In the genomic region with DNA sequence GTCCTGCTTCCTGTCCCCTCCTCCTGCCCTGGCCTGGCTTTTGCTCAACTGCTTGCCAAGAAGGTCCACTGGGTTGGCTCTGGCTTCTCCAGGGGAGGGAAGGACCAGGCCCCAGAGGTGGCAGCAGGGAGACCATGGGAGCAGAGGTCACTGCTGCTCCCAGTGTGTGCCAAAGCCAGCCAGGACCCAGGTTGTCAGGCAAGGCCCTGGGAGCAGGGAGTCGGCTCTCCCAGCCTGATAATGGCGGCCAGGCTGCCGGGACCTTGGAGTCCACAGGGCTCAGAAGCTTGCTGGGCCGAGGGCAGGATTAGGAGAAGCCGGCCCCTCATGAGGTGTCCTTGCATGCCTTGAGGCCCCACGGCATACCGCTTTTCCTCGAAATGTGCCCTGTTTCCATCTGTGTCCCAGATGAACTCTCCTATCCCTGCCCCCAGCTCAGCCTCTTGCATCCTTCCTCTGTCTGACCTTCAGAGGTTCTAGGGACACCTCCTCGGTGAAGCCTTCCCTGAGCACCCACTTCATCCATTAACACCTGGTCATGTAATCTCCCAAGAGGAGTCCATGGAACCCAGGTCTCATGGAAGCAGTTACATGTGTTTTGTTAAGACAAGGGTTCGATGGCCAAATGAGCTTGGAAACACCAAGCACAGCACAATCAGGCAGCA, we compare ENCODE assay signal across 16 cellular contexts.
DNase-seq lines count a peak whose midpoint lies in the region; ATAC-seq and TF ChIP-seq lines count a peak whose summit lies in the region.
"Had no signal": no experiment of that assay in that cellular context is flagged by ENCODE, and none has a peak within 500 bp of the region (broad histone marks: within the 10 kb centered on the region; RNA-seq: fewer than 3 reads in every experiment).

No MANE protein-coding gene starts in this region.

- BruUV-seq in IMR-90 (replicated peaks; lab: Mats Ljungman, UMichigan): no TSS peak

- no peak overlapping the region for H3K9ac ChIP-seq in IMR-90 (ENCODE audit: low read depth, low read length)
- no peak overlapping the region for H3K9ac ChIP-seq in smooth muscle cell (ENCODE audit: low read depth)

- H2AK5ac ChIP-seq in IMR-90 (ENCODE audit: low read depth, low read length): no peak overlapping the region

- no peak overlapping the region for H4K91ac ChIP-seq in IMR-90 (ENCODE audit: insufficient read depth, low read depth, low read length)

- H3K4me1 ChIP-seq in IMR-90 (ENCODE audit: control insufficient read depth, insufficient read depth, low read length) (peaks cover 22% of the 10 kb centered on the region), left lung (peaks cover 11 to 21% of the 10 kb centered on the region in 2 donors), smooth muscle cell (ENCODE audit: low read depth) (peaks cover 11% of the 10 kb centered on the region)

- no peak overlapping the region for H2AFZ ChIP-seq in IMR-90 (replicated peaks; ENCODE audit: low read length, poor library complexity)
- H2AFZ ChIP-seq in smooth muscle cell (ENCODE audit: low read depth): no peak overlapping the region

- no peak overlapping the region for H3K18ac ChIP-seq in IMR-90 (ENCODE audit: low read depth, low read length)

- H2BK5ac ChIP-seq in IMR-90 (ENCODE audit: low read depth, low read length, poor library complexity, severe bottlenecking): no peak overlapping the region

- in situ Hi-C loops in IMR-90 (cut with MboI; ENCODE audit: low sequenced_read_pairs): no loop called here

- ATAC-seq in IMR-90 (ENCODE audit: low read depth) (no peak), left lung (no peak), GM18868 (IDR thresholded peaks at IDR 0.05; ENCODE audit: unreplicated experiment) (no peak)
- ATAC-seq: esophagus mucosa had no signal

- H2BK120ac ChIP-seq in IMR-90 (ENCODE audit: low read depth, low read length): no peak overlapping the region

- no peaks in the 10 kb centered on the region for H3K79me2 ChIP-seq in smooth muscle cell (ENCODE audit: low read depth)

- H3K9me3 ChIP-seq in IMR-90 (ENCODE audit: control insufficient read depth, insufficient read depth, low read length) (no peaks in the 10 kb centered on the region), left lung (no peaks in the 10 kb centered on the region), smooth muscle cell (replicated peaks; ENCODE audit: low read depth) (no peaks in the 10 kb centered on the region)
- H3K9me3 ChIP-seq: BE2C had no signal

- no peak overlapping the region for H2BK15ac ChIP-seq in IMR-90 (ENCODE audit: low read depth, low read length)

- no peak for TF ChIP-seq CTCF in IMR-90 (conservative IDR thresholded peaks at IDR 0.05; ENCODE audit: low read depth, low read length)
- TF ChIP-seq CTCF in left lung (IDR thresholded peaks at IDR 0.05): no peak
- no peak for TF ChIP-seq CTCF in smooth muscle cell (IDR thresholded peaks at IDR 0.05; ENCODE audit: borderline replicate concordance, insufficient read depth, poor library complexity, severe bottlenecking)

- H3K9me1 ChIP-seq in IMR-90 (ENCODE audit: insufficient read depth, low read length): peaks cover 27% of the 10 kb centered on the region

- H2BK20ac ChIP-seq in IMR-90 (ENCODE audit: low read depth, low read length): no peak overlapping the region

- peaks cover 11% of the 10 kb centered on the region for H3F3A ChIP-seq in smooth muscle cell (ENCODE audit: low read depth)

- no peak for TF ChIP-seq RAD21 in IMR-90 (IDR thresholded peaks at IDR 0.05; ENCODE audit: low read length)

- H3K36me3 ChIP-seq in IMR-90 (ENCODE audit: control insufficient read depth, insufficient read depth, low read length): peaks cover 64% of the 10 kb centered on the region
- peaks cover 0 to 53% of the 10 kb centered on the region in 2 donors for H3K36me3 ChIP-seq in left lung
- peaks cover 4% of the 10 kb centered on the region for H3K36me3 ChIP-seq in smooth muscle cell (ENCODE audit: low read depth)

- intact Hi-C loops in IMR-90 (cut with micrococcal nuclease) (loop anchor here (5.0 kb wide), 1 partner anchor 60 kb away; no protein-coding TSS in a partner anchor), left lung (cut with DNase I) (no loop called here)

- TF ChIP-seq POLR2A in IMR-90 (IDR thresholded peaks at IDR 0.05; ENCODE audit: low read depth, low read length): no peak

- POLR2A ChIA-PET in IMR-90 (lab: Charles Lee; ENCODE audit: unreplicated experiment): interaction anchor here (0.6 kb wide), 1 partner anchor 277 kb away, joined by 3 read pairs; no protein-coding TSS in a partner anchor

- H3K14ac ChIP-seq in IMR-90 (replicated peaks; ENCODE audit: low read depth, low read length): no peak overlapping the region

- no peak overlapping the region for H4K8ac ChIP-seq in IMR-90 (ENCODE audit: low read depth in 2 of 2, low read length in 2 of 2)

- H3K27ac ChIP-seq in IMR-90 (ENCODE audit: insufficient read depth, low read length) (no peak overlapping the region), angular gyrus (ENCODE audit: low read depth, low read length) (peak overlapping the region; percentile 72), left lung (peak overlapping the region; percentile 23 to 26), smooth muscle cell (ENCODE audit: low read depth) (peak overlapping the region; percentile 78)

- peak overlapping the region; percentile 78 for H2AK9ac ChIP-seq in IMR-90 (replicated peaks; ENCODE audit: low read depth, low read length, poor library complexity)

- 89% methylated on average over 7 of the region's 10 CpGs; no CpG with 5 or more reads in 1 of the 2 experiments for WGBS in IMR-90 (ENCODE audit: extremely low coverage in 2 of 2, insufficient read length in 1 of 2), 2 experiments
- 58% methylated on average over 10 of the region's 10 CpGs for WGBS in smooth muscle cell (ENCODE audit: low lambda C conversion rate)

- H3K56ac ChIP-seq in IMR-90 (ENCODE audit: extremely low read depth, insufficient read depth, low read length): no peak overlapping the region

- no peak overlapping the region for H3K4me3 ChIP-seq in IMR-90 (ENCODE audit: insufficient read depth, low read depth, low read length)
- H3K4me3 ChIP-seq in left lung: no peak overlapping the region
- H3K4me3 ChIP-seq in smooth muscle cell: no peak overlapping the region

- H3K27me3 ChIP-seq in IMR-90 (ENCODE audit: control insufficient read depth, insufficient read depth, low read length) (no peaks in the 10 kb centered on the region), left lung (no peaks in the 10 kb centered on the region), smooth muscle cell (ENCODE audit: low read depth) (no peaks in the 10 kb centered on the region)
- H3K27me3 ChIP-seq: BE2C had no signal

- H3K79me1 ChIP-seq in IMR-90 (ENCODE audit: low read depth in 1 of 2, low read length in 2 of 2): peaks cover 0 to 35% of the 10 kb centered on the region in 2 experiments; a peak in 2 of 4 replicates

- CTCF ChIA-PET in IMR-90 (lab: Yijun Ruan, JAX): no interaction called here

- H4K20me1 ChIP-seq in IMR-90 (ENCODE audit: insufficient read depth, low read length): no peaks in the 10 kb centered on the region
- peaks cover 3% of the 10 kb centered on the region for H4K20me1 ChIP-seq in smooth muscle cell (ENCODE audit: low read depth)

- no peak overlapping the region for H3K23ac ChIP-seq in IMR-90 (ENCODE audit: low read depth, low read length)

- H3K4me2 ChIP-seq in IMR-90 (ENCODE audit: low read depth, low read length): no peak overlapping the region
- peak overlapping the region; percentile 74 for H3K4me2 ChIP-seq in smooth muscle cell

- dilution Hi-C loops in IMR-90 (cut with HindIII; ENCODE audit: low sequenced_read_pairs, unreplicated experiment): loop anchor here (10.0 kb wide), 1 partner anchor 57 kb away; no protein-coding TSS in a partner anchor

- H3K4ac ChIP-seq in IMR-90 (ENCODE audit: low read depth, low read length): no peak overlapping the region

- no peak for DNase-seq in IMR-90
- DNase-seq in left lung: peak in 1 of 2 donors; percentile 53
- no peak for DNase-seq in smooth muscle cell (lab: John Stamatoyannopoulos, UW; ENCODE audit: unreplicated experiment)
- DNase-seq in HPDE6-E6E7 (ENCODE audit: extremely low spot score): no peak
- no peak for DNase-seq in NCI-H1694 treated with DMSO at 0.1 percent for 48 hours (lab: John Stamatoyannopoulos, UW)
- no peak for DNase-seq in cerebellar cortex (ENCODE audit: low spot score)
- DNase-seq: activated T-cell treated with anti-CD3 and anti-CD28 coated beads, Interleukin-2, amount 50 U/mL, for 48 hours; BE2C; NCI-H1417; NCI-H2171; NCI-H526 treated with DMSO at 0.1 percent for 48 hours; stimulated activated CD4-positive, alpha-beta T cell treated with anti-CD3 and anti-CD28 coated beads, Interleukin-2, amount 100 ng/mL, for 48 hours; T-helper 2 cell had no signal

- no peak overlapping the region for H4K5ac ChIP-seq in IMR-90 (ENCODE audit: low read depth, low read length)

TF ChIP-seq in IMR-90, 13 proteins besides CTCF, POLR2A, EP300 and RAD21 (continues in another document):
- TF ChIP-seq CEBPB (IDR thresholded peaks at IDR 0.05; ENCODE audit: low read depth, low read length): no peak
- TF ChIP-seq FOS (IDR thresholded peaks at IDR 0.05; ENCODE audit: low read depth, low read length): no peak
- TF ChIP-seq RFX5 (IDR thresholded peaks at IDR 0.05; ENCODE audit: low read depth, low read length): no peak
- no peak for TF ChIP-seq MAFK (IDR thresholded peaks at IDR 0.05; ENCODE audit: low read depth, low read length)
- TF ChIP-seq, protein P1, sequence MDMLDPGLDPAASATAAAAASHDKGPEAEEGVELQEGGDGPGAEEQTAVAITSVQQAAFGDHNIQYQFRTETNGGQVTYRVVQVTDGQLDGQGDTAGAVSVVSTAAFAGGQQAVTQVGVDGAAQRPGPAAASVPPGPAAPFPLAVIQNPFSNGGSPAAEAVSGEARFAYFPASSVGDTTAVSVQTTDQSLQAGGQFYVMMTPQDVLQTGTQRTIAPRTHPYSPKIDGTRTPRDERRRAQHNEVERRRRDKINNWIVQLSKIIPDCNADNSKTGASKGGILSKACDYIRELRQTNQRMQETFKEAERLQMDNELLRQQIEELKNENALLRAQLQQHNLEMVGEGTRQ (IDR thresholded peaks at IDR 0.05; ENCODE audit: low read depth, low read length): no peak
- TF ChIP-seq CHD1 (IDR thresholded peaks at IDR 0.05; ENCODE audit: low read depth, low read length): no peak
- no peak for TF ChIP-seq BHLHE40 (IDR thresholded peaks at IDR 0.05; ENCODE audit: low read depth, low read length)
- TF ChIP-seq MXI1 (IDR thresholded peaks at IDR 0.05; ENCODE audit: borderline replicate concordance, low read depth, low read length): no peak
- TF ChIP-seq, protein P2, sequence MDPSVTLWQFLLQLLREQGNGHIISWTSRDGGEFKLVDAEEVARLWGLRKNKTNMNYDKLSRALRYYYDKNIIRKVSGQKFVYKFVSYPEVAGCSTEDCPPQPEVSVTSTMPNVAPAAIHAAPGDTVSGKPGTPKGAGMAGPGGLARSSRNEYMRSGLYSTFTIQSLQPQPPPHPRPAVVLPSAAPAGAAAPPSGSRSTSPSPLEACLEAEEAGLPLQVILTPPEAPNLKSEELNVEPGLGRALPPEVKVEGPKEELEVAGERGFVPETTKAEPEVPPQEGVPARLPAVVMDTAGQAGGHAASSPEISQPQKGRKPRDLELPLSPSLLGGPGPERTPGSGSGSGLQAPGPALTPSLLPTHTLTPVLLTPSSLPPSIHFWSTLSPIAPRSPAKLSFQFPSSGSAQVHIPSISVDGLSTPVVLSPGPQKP (IDR thresholded peaks at IDR 0.05; ENCODE audit: borderline replicate concordance, low read depth, low read length): no peak
- no peak for TF ChIP-seq RCOR1 (IDR thresholded peaks at IDR 0.05; ENCODE audit: insufficient replicate concordance, low read length)
